ENCODE assay signal across 21 cellular contexts in genomic region chr2:194253528-194254259, GRCh38.
DNase-seq lines count a peak whose midpoint lies in the region; ATAC-seq and TF ChIP-seq lines count a peak whose summit lies in the region.
"Had no signal": no experiment of that assay in that cellular context is flagged by ENCODE, and none has a peak within 500 bp of the region (broad histone marks: within the 10 kb centered on the region; RNA-seq: fewer than 3 reads in every experiment).

No MANE protein-coding gene starts in this region.

- H3K4me1 Mint-ChIP-seq in progenitor cell of endocrine pancreas (ENCODE audit: low read depth), result no peaks in the 10 kb centered on the region
- H3K4me1 Mint-ChIP-seq: CD4-positive, CD25-positive, alpha-beta regulatory T cell had no signal

- DNase-seq in GM12865 (ENCODE audit: low read depth) (peak; percentile 51), spleen (peak; percentile 35), SW 1271 (lab: John Stamatoyannopoulos, UW) (no peak), GM13976 (ENCODE audit: low spot score) (no peak), progenitor cell of endocrine pancreas (ENCODE audit: low spot score, unreplicated experiment) (no peak)
- DNase-seq: CD4-positive, CD25-positive, alpha-beta regulatory T cell; DMS153; DND-41; NCI-H1092 treated with DMSO at 0.1 percent for 48 hours; NCI-H1436; NCI-H187; NCI-H2081 treated with DMSO at 0.1 percent for 48 hours; NCI-H2171; NCI-H226; NCI-H510A; NCI-H69; SJCRH30 had no signal

- no peak overlapping the region for H3K4me3 Mint-ChIP-seq in progenitor cell of endocrine pancreas (ENCODE audit: low read depth)
- H3K4me3 Mint-ChIP-seq: CD4-positive, CD25-positive, alpha-beta regulatory T cell had no signal

- H3K36me3 Mint-ChIP-seq in progenitor cell of endocrine pancreas (ENCODE audit: insufficient read depth), result no peaks in the 10 kb centered on the region
- H3K36me3 Mint-ChIP-seq: CD4-positive, CD25-positive, alpha-beta regulatory T cell had no signal

- intact Hi-C loops in spleen (cut with DNase I; ENCODE audit: low total_unique reads), result no loop called here

- H3K27ac Mint-ChIP-seq in progenitor cell of endocrine pancreas, result no peak overlapping the region
- H3K27ac Mint-ChIP-seq: CD4-positive, CD25-positive, alpha-beta regulatory T cell had no signal

- no peak overlapping the region; the same call in 1 of the 2 replicates for H3K4me3 ChIP-seq in GM12865 (ENCODE audit: low read depth, low read length)
- H3K4me3 ChIP-seq in spleen, result no peak overlapping the region
- H3K4me3 ChIP-seq: BLaER1, SJCRH30 had no signal

- no peaks in the 10 kb centered on the region for H3K27me3 ChIP-seq in spleen (replicated peaks in 1 of 7)
- H3K27me3 ChIP-seq: BLaER1 had no signal

- TF ChIP-seq CTCF in GM12865 (IDR thresholded peaks at IDR 0.05; ENCODE audit: insufficient read depth, low read depth, low read length, missing control alignments) (no peak), spleen (IDR thresholded peaks at IDR 0.05 in 8 of 11, conservative IDR thresholded peaks at IDR 0.05 in 3 of 11) (no peak), GM13976 (IDR thresholded peaks at IDR 0.05; ENCODE audit: borderline replicate concordance, control extremely low read depth, extremely low read depth, insufficient read depth, missing control alignments) (no peak), progenitor cell of endocrine pancreas (IDR thresholded peaks at IDR 0.05; ENCODE audit: unreplicated experiment) (no peak)

- no peak for TF ChIP-seq POLR2A in spleen (IDR thresholded peaks at IDR 0.05)

- peak; percentile 54 for ATAC-seq in GM19351 (IDR thresholded peaks at IDR 0.05; ENCODE audit: unreplicated experiment)
- ATAC-seq in HG03565 (IDR thresholded peaks at IDR 0.05; ENCODE audit: unreplicated experiment), result peak; percentile 73
- ATAC-seq: SK-N-SH treated with all-trans-retinoic acid at 6 μM for 48 hours had no signal

- no peaks in the 10 kb centered on the region for H3K36me3 ChIP-seq in spleen
- H3K36me3 ChIP-seq: BLaER1, SJCRH30 had no signal

- no peaks in the 10 kb centered on the region for H3K4me1 ChIP-seq in spleen
- H3K4me1 ChIP-seq: BLaER1, SJCRH30 had no signal

- no peaks in the 10 kb centered on the region for H3K9me3 Mint-ChIP-seq in progenitor cell of endocrine pancreas (ENCODE audit: low read depth)

- 74 to 91% (median 83%) methylated on average over 7 of the region's 7 CpGs for WGBS in spleen, 5 donors

- peaks cover 0 to 14% (median 0%) of the 10 kb centered on the region in 8 donors for H3K9me3 ChIP-seq in spleen
- H3K9me3 ChIP-seq: SJCRH30 had no signal

- H3K27ac ChIP-seq in spleen, result no peak overlapping the region
- H3K27ac ChIP-seq: BLaER1, SJCRH30 had no signal

- no peaks in the 10 kb centered on the region for H3K27me3 Mint-ChIP-seq in progenitor cell of endocrine pancreas
- H3K27me3 Mint-ChIP-seq: CD4-positive, CD25-positive, alpha-beta regulatory T cell had no signal

- in situ Hi-C loops in GM13976 (cut with MboI; ENCODE audit: low sequenced_read_pairs, unreplicated experiment), result no loop called here

Comparison
In these comparisons a context has a peak if more than half of its experiments do, and no peak if none do; other contexts are left out.
1. DNase-seq: peak in GM12865 (single experiment) and spleen (single experiment); none in SW 1271 (0 of 2), GM13976 (single experiment) and progenitor cell of endocrine pancreas (single experiment).